Comparison of ENCODE assay signal across 8 cellular contexts in the genomic region with DNA sequence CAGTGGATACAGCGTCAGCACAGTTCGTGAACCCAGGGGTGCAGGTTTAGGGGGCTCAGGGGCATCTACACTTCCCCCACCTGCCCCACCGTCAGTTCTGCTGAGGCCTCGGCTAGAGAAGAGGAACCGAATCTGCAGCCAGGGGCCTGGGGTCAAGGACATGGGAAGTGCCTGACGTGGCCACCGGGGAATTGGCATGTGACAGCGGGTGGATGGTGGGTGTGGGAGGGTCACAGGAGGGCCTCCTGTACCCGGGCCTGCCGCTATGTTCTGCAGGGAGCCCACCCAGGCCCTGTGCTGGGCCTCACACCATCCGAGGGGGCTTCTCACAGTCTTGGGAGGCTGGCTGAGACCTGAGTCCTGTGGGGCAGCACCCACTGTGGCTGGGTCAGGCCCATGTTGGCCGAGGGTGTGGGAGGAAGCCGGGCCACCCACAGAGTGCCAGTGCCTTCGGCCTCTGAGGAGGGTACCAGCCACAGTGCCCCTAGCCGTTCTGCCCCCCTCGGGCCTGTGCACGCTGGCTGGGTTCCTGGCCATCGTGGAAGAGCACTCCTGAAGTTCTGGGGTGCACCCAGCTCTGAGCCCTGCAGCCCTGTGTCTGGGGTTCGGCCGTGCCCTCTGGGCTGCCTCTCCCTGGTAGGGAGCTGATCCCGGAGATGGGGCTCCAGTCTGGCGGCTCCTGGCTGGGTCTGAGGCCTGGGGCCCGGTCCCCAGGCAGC. TPM values are rescaled to one million over a fixed set of nuclear protein-coding genes. Genes with fewer than 3 reads are reported as not detected.
DNase-seq lines count a peak whose midpoint lies in the region; ATAC-seq, FAIRE-seq and TF ChIP-seq lines count a peak whose summit lies in the region.

No MANE protein-coding gene starts in this region.

- H3K4me1 Mint-ChIP-seq in activated CD4-positive, alpha-beta T cell treated with anti-CD3 and anti-CD28 coated beads, Interleukin-2, amount 10 ng/mL, durations not matched to agents 24 days and 14 days = peaks cover 11% of the 10 kb centered on the region

- H3K27me3 ChIP-seq in gastroesophageal sphincter = no peaks in the 10 kb centered on the region
- H3K27me3 ChIP-seq in prostate gland (replicated peaks; ENCODE audit: insufficient read depth) = no peaks in the 10 kb centered on the region

- H3K4me3 Mint-ChIP-seq in activated CD4-positive, alpha-beta T cell treated with anti-CD3 and anti-CD28 coated beads, Interleukin-2, amount 10 ng/mL, durations not matched to agents 24 days and 14 days = no peak overlapping the region

- H3K4me1 ChIP-seq in gastroesophageal sphincter (peaks cover 0 to 96% (median 42%) of the 10 kb centered on the region in 3 donors), prostate gland (replicated peaks) (peaks cover 30% of the 10 kb centered on the region)

- intact Hi-C loops in prostate gland (cut with DNase I) = no loop called here
- intact Hi-C loops in activated CD4-positive, alpha-beta T cell treated with anti-CD3 and anti-CD28 coated beads, Interleukin-2, amount 10 ng/mL, durations not matched to agents 24 days and 14 days (cut with micrococcal nuclease) = no loop called here

- H3K4me3 ChIP-seq in gastroesophageal sphincter = no peak overlapping the region
- no peak overlapping the region for H3K4me3 ChIP-seq in prostate gland

- peak overlapping the region in 3 of 4 donors; percentile 54 to 86 (median 56) for H3K27ac ChIP-seq in gastroesophageal sphincter
- H3K27ac ChIP-seq in prostate gland = peak overlapping the region; percentile 31 to 33

- DNase-seq in GM12892 (ENCODE audit: insufficient read length) (peak; percentile 66), NOMO-1 (lab: John Stamatoyannopoulos, UW; ENCODE audit: unreplicated experiment in 2 of 2) (peak; percentile 76 to 94), prostate gland (ENCODE audit: low spot score) (no peak), DMS 273 treated with DMSO at 0.1 percent for 48 hours (lab: John Stamatoyannopoulos, UW) (no peak)
- no peak for DNase-seq in activated CD4-positive, alpha-beta T cell treated with anti-CD3 and anti-CD28 coated beads, Interleukin-2, amount 50 U/mL, for 48 hours
- no peak for DNase-seq in activated CD4-positive, alpha-beta T cell treated with anti-CD3 and anti-CD28 coated beads, Interleukin-2, amount 10 ng/mL, durations not matched to agents 24 days and 14 days

- ATAC-seq in gastroesophageal sphincter = no peak
- no peak for ATAC-seq in GM19328 (IDR thresholded peaks at IDR 0.05; ENCODE audit: unreplicated experiment)

- TF ChIP-seq POLR2A in GM12892 (IDR thresholded peaks at IDR 0.05; ENCODE audit: low read depth, low read length) = no peak
- TF ChIP-seq POLR2A in gastroesophageal sphincter (IDR thresholded peaks at IDR 0.05) = no peak
- no peak for TF ChIP-seq POLR2A in prostate gland (IDR thresholded peaks at IDR 0.05)

- H3K36me3 ChIP-seq in gastroesophageal sphincter = no peaks in the 10 kb centered on the region
- H3K36me3 ChIP-seq in prostate gland = no peaks in the 10 kb centered on the region

- TF ChIP-seq EP300 in gastroesophageal sphincter (IDR thresholded peaks at IDR 0.05) = no peak

- no peak for TF ChIP-seq CTCF in gastroesophageal sphincter (IDR thresholded peaks at IDR 0.05)
- no peak for TF ChIP-seq CTCF in prostate gland (IDR thresholded peaks at IDR 0.05)

- no CpG with 5 or more reads among the region's 23 CpGs for WGBS in gastroesophageal sphincter (ENCODE audit: low coverage in 1 of 2), 2 donors
- WGBS in prostate gland = 74% methylated on average over 17 of the region's 23 CpGs

- no peak overlapping the region for H3K27ac Mint-ChIP-seq in activated CD4-positive, alpha-beta T cell treated with anti-CD3 and anti-CD28 coated beads, Interleukin-2, amount 10 ng/mL, durations not matched to agents 24 days and 14 days

- no peaks in the 10 kb centered on the region for H3K36me3 Mint-ChIP-seq in activated CD4-positive, alpha-beta T cell treated with anti-CD3 and anti-CD28 coated beads, Interleukin-2, amount 10 ng/mL, durations not matched to agents 24 days and 14 days (ENCODE audit: low read depth)

- H3K27me3 Mint-ChIP-seq in activated CD4-positive, alpha-beta T cell treated with anti-CD3 and anti-CD28 coated beads, Interleukin-2, amount 10 ng/mL, durations not matched to agents 24 days and 14 days = no peaks in the 10 kb centered on the region

- H3K9me3 ChIP-seq in gastroesophageal sphincter = no peaks in the 10 kb centered on the region
- H3K9me3 ChIP-seq in prostate gland = no peaks in the 10 kb centered on the region

- FAIRE-seq in GM12892 (lab: Jason Lieb, UNC) = peak; percentile 33

- no peaks in the 10 kb centered on the region for H3K9me3 Mint-ChIP-seq in activated CD4-positive, alpha-beta T cell treated with anti-CD3 and anti-CD28 coated beads, Interleukin-2, amount 10 ng/mL, durations not matched to agents 24 days and 14 days

RNA-seq across cellular contexts. Expression of gene TTYH3, which starts 5.9 kb away (rescaled TPM):
- 4.7 TPM for polyA plus RNA-seq in GM12892 (2012; ENCODE audit: missing spikeins)
- total RNA-seq in gastroesophageal sphincter (10 to 100 TPM; 11.2 to 29.8 (median 16.9) TPM), prostate gland (10 to 100 TPM; 30.1 to 76.2 TPM)
- 35.6 and 38.0 TPM in 2 replicates for total RNA-seq in activated CD4-positive, alpha-beta T cell treated with anti-CD3 and anti-CD28 coated beads, Interleukin-2, amount 10 ng/mL, durations not matched to agents 24 days and 14 days

RNA-seq across cellular contexts. Expression of gene AMZ1, which starts 50.3 kb away (rescaled TPM):
- polyA plus RNA-seq in GM12892 (2012; ENCODE audit: missing spikeins) = 1.4 TPM
- total RNA-seq in gastroesophageal sphincter (under 1 TPM; 0.12 to 0.62 (median 0.32) TPM), prostate gland (under 1 TPM in 1 of 2 donors, not detected in 1; 0.62 TPM)
- not detected in 2 replicates for total RNA-seq in activated CD4-positive, alpha-beta T cell treated with anti-CD3 and anti-CD28 coated beads, Interleukin-2, amount 10 ng/mL, durations not matched to agents 24 days and 14 days

Comparison
In these comparisons a context has a peak if more than half of its experiments do, and no peak if none do; other contexts are left out.
1. DNase-seq: peak in GM12892 (single experiment) and NOMO-1 (2 of 2); none in prostate gland (single experiment), DMS 273 treated with DMSO at 0.1 percent for 48 hours (single experiment), activated CD4-positive, alpha-beta T cell treated with anti-CD3 and anti-CD28 coated beads, Interleukin-2, amount 50 U/mL, for 48 hours (0 of 2) and activated CD4-positive, alpha-beta T cell treated with anti-CD3 and anti-CD28 coated beads, Interleukin-2, amount 10 ng/mL, durations not matched to agents 24 days and 14 days (single experiment).